ENCODE assay signal across 1 cellular context in genomic region chr14:50335989-50336391, GRCh38.
TF ChIP-seq lines count a peak whose summit lies in the region.

No MANE protein-coding gene starts in this region.

TF ChIP-seq in GM12878, 131 proteins besides CTCF, POLR2A, EP300 and RAD21 (continued from another document):
- TF ChIP-seq BHLHE40 (IDR thresholded peaks at IDR 0.05; ENCODE audit: borderline replicate concordance in 1 of 2, low read depth in 2 of 2, low read length in 1 of 2), result no peak
- TF ChIP-seq NR2C2 (IDR thresholded peaks at IDR 0.05; ENCODE audit: borderline replicate concordance, control insufficient read depth, insufficient read length, low read depth), result no peak
- no peak for TF ChIP-seq ZBTB40 (IDR thresholded peaks at IDR 0.05; ENCODE audit: borderline replicate concordance)
- no peak for TF ChIP-seq IKZF1 (conservative IDR thresholded peaks at IDR 0.05)
